Comparison of ENCODE assay signal across 8 cellular contexts in the genomic region with DNA sequence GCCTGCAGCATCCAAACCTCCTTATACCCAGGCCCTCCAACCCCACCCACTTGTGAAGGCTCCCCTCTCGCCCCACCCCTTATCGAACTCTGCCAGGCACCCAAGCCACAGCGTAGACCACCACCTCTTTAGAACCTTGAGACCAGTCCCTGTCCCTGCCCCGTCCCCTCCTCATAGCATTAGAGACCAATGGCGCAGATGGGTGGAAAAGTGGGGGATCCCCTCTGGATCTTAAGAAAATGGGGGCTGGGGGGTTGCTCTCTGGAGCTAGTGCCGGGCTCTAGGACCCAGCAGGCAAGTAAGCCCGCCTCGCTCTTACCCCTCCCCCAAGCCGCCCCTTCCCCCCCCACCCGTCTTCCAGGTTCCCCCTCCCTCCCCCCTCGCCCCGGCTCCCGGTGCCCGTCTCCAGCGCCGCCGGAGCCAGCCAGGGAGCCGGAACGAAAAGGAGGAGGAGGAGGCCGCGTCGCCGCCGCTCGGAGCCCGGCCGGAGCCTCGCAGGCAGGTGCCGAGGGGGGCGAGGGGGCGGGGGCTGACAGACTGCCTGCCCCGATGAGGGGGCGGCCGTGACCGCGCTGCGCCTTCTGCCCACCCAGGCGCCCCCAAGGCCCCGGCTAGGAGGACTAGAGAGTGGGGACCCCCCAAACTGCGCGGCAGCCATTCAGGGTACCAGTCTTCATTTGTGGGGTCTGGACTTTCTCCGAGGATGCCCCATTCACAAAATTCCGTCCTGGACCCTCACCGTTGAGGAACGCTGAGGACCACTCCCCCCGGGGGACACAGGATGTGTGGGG. TPM values are rescaled to one million over a fixed set of nuclear protein-coding genes. Genes with fewer than 3 reads are reported as not detected.
DNase-seq lines count a peak whose midpoint lies in the region; ATAC-seq, FAIRE-seq and TF ChIP-seq lines count a peak whose summit lies in the region.

A gene with protein sequence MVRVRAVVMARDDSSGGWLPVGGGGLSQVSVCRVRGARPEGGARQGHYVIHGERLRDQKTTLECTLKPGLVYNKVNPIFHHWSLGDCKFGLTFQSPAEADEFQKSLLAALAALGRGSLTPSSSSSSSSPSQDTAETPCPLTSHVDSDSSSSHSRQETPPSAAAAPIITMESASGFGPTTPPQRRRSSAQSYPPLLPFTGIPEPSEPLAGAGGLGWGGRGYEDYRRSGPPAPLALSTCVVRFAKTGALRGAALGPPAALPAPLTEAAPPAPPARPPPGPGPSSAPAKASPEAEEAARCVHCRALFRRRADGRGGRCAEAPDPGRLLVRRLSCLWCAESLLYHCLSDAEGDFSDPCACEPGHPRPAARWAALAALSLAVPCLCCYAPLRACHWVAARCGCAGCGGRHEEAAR (plus strand): TSS at position 388 of the 791 bp plus-strand sequence. CDS start 1,606 bp downstream, outside the sequence.

- BruUV-seq in A673 (replicated peaks; lab: Mats Ljungman, UMichigan): no TSS peak
- no TSS peak for BruUV-seq in HepG2 (replicated peaks; lab: Mats Ljungman, UMichigan)

- POLR2A ChIA-PET in A673 (lab: Charles Lee; ENCODE audit: low non-redundant PET) (interaction anchor here (0.6 kb wide), 3 partner anchors 12 to 431 kb away, joined by 3 to 20 read pairs (median 3); no protein-coding TSS in a partner anchor), HepG2 (lab: Yijun Ruan, JAX) (interaction anchor here (1.3 to 4.0 kb wide), 5 partner anchors 13 to 230 kb away, joined by 4 to 49 read pairs (median 5); a partner anchor contains a TSS)

- ATAC-seq in GM18867 (IDR thresholded peaks at IDR 0.05; ENCODE audit: unreplicated experiment) (peak; percentile 29), HepG2 (peak; percentile 18)

- H4K20me1 ChIP-seq in HepG2 (ENCODE audit: insufficient read depth, low read length): no peaks in the 10 kb centered on the region; the same call in 1 of the 2 replicates

- no peak for TF ChIP-seq POLR2A in HepG2 (IDR thresholded peaks at IDR 0.05; ENCODE audit: insufficient read depth in 1 of 2, low read depth in 2 of 2, low read length in 2 of 2)
- no peak for TF ChIP-seq POLR2A in thyroid gland (IDR thresholded peaks at IDR 0.05)

- in situ Hi-C loops in HepG2 (cut with HindIII; ENCODE audit: extremely low pct_ligation_motif_present, low pct_unique_long_range_greater_than_20kb): no loop called here

- H3K27me3 ChIP-seq in A673 (replicated peaks; ENCODE audit: insufficient read depth, low read depth, low read length, poor library complexity): no peaks in the 10 kb centered on the region
- no peaks in the 10 kb centered on the region for H3K27me3 ChIP-seq in NT2/D1 (ENCODE audit: insufficient read depth, insufficient read length)
- peaks cover 2 to 20% of the 10 kb centered on the region in 2 experiments; a peak in 3 of 5 replicates for H3K27me3 ChIP-seq in HepG2 (ENCODE audit: control insufficient read depth in 1 of 2, insufficient read depth in 2 of 2, low read length in 2 of 2)
- no peaks in the 10 kb centered on the region for H3K27me3 ChIP-seq in thyroid gland

- TF ChIP-seq RAD21 in HepG2 (CRISPR knock-in tag; IDR thresholded peaks at IDR 0.05): no peak

- H3K79me2 ChIP-seq in HepG2 (ENCODE audit: insufficient read depth, low read length): no peaks in the 10 kb centered on the region

- H3K27ac ChIP-seq in A673 (ENCODE audit: low read depth, low read length, poor library complexity, severe bottlenecking): peak within 1 kb of the TSS; percentile 77
- peak within 1 kb of the TSS; percentile 83 to 89 for H3K27ac ChIP-seq in coronary artery
- H3K27ac ChIP-seq in HepG2 (ENCODE audit: extremely low read length, insufficient read depth, low read length): no peak within 1 kb of the TSS
- peak within 1 kb of the TSS; percentile 68 to 84 (median 80) for H3K27ac ChIP-seq in thyroid gland

- CTCF ChIA-PET in A673 (lab: Charles Lee) (interaction anchor here (1.7 kb wide), 1 partner anchor 14 kb away, joined by 14 read pairs; a partner anchor contains a TSS), HepG2 (lab: Yijun Ruan, JAX; ENCODE audit: low intra/inter-chr PET ratio, low total read pairs) (no interaction called here)

- intact Hi-C loops in A673 (cut with micrococcal nuclease; ENCODE audit: unreplicated experiment) (no loop called here), HepG2 (cut with micrococcal nuclease; ENCODE audit: unreplicated experiment) (no loop called here), thyroid gland (cut with DNase I) (no loop called here)

- peak within 1 kb of the TSS; percentile 89 for H3K4me2 ChIP-seq in HepG2 (ENCODE audit: low read depth, low read length)

- H3K9ac ChIP-seq in NT2/D1 (ENCODE audit: insufficient read length, low read depth): peak within 1 kb of the TSS; percentile 79
- 0 out of 2 replicates have a peak within 1 kb of the TSS, but pooled peaks have one; percentile 13 for H3K9ac ChIP-seq in HepG2 (ENCODE audit: insufficient read depth, low read depth, low read length)

- WGBS in HepG2 (ENCODE audit: low lambda C conversion rate): 4% methylated on average over 15 of the region's 46 CpGs
- 1 to 2% methylated on average over 8 to 15 of the region's 46 CpGs for WGBS in thyroid gland, 2 donors

- peaks cover 6% of the 10 kb centered on the region for H3K4me1 ChIP-seq in A673 (ENCODE audit: insufficient read depth, low read length, poor library complexity, severe bottlenecking)
- peaks cover 12% of the 10 kb centered on the region for H3K4me1 ChIP-seq in NT2/D1 (ENCODE audit: insufficient read depth, insufficient read length)
- peaks cover 40% of the 10 kb centered on the region for H3K4me1 ChIP-seq in HepG2 (ENCODE audit: insufficient read depth, low read length)
- H3K4me1 ChIP-seq in thyroid gland: peaks cover 26% of the 10 kb centered on the region in 2 donors

- no peak for FAIRE-seq in HepG2 (lab: Jason Lieb, UNC)
- FAIRE-seq in GM19239 (lab: Jason Lieb, UNC): no peak

- H3K36me3 ChIP-seq in A673 (ENCODE audit: insufficient read depth, low read length, poor library complexity, severe bottlenecking) (peaks cover 13% of the 10 kb centered on the region), NT2/D1 (ENCODE audit: insufficient read depth, insufficient read length, low read length) (peaks cover 26% of the 10 kb centered on the region), HepG2 (replicated peaks in 1 of 2; ENCODE audit: control insufficient read depth in 1 of 2, insufficient read depth in 2 of 2, low read length in 2 of 2) (peaks cover 1 to 4% of the 10 kb centered on the region in 2 experiments; a peak in 3 of 5 replicates), thyroid gland (peaks cover under 1 to 3% of the 10 kb centered on the region in 2 donors)

- no peak for TF ChIP-seq CTCF in A673 (conservative IDR thresholded peaks at IDR 0.05; ENCODE audit: low read depth, low read length)
- TF ChIP-seq CTCF in coronary artery (IDR thresholded peaks at IDR 0.05): no peak
- no peak for TF ChIP-seq CTCF in HepG2 (CRISPR knock-in tag; IDR thresholded peaks at IDR 0.05)
- no peak for TF ChIP-seq CTCF in thyroid gland (IDR thresholded peaks at IDR 0.05)

- no peaks in the 10 kb centered on the region for H3K9me3 ChIP-seq in A673 (ENCODE audit: low read depth, low read length, poor library complexity, severe bottlenecking)
- no peaks in the 10 kb centered on the region for H3K9me3 ChIP-seq in NT2/D1 (ENCODE audit: insufficient read depth, low read length)
- no peaks in the 10 kb centered on the region for H3K9me3 ChIP-seq in HepG2 (ENCODE audit: low read length)
- no peaks in the 10 kb centered on the region for H3K9me3 ChIP-seq in thyroid gland

- no peak for TF ChIP-seq EP300 in HepG2 (IDR thresholded peaks at IDR 0.05; ENCODE audit: low read depth in 2 of 2, low read length in 2 of 2)
- no peak for TF ChIP-seq EP300 in HepG2 (CRISPR knock-in tag; IDR thresholded peaks at IDR 0.05; ENCODE audit: borderline replicate concordance)

- H2AFZ ChIP-seq in HepG2 (ENCODE audit: low read length): no peak within 1 kb of the TSS

- DNase-seq in A673 (ENCODE audit: low spot score) (no peak), NT2/D1 (ENCODE audit: low read depth, low spot score) (peak; percentile 33), coronary artery (ENCODE audit: low spot score) (no peak), HepG2 (ENCODE audit: low spot score) (no peak), thyroid gland (peak; percentile 71 to 82), GM19239 (ENCODE audit: insufficient read length, low spot score) (no peak), T1000 (lab: John Stamatoyannopoulos, UW) (no peak)

- H3K4me3 ChIP-seq in A673 (ENCODE audit: low read depth, low read length, poor library complexity, severe bottlenecking): peak within 1 kb of the TSS; percentile 80
- peak within 1 kb of the TSS; percentile 84 for H3K4me3 ChIP-seq in NT2/D1 (ENCODE audit: insufficient read length, low read depth)
- H3K4me3 ChIP-seq in coronary artery: peak within 1 kb of the TSS; percentile 80
- H3K4me3 ChIP-seq in HepG2 (replicated peaks in 1 of 3; ENCODE audit: insufficient read depth in 1 of 3, low read depth in 2 of 3, low read length in 3 of 3): peak within 1 kb of the TSS; percentile 46 to 71 (median 63)
- peak within 1 kb of the TSS; percentile 14 to 71 (median 16) for H3K4me3 ChIP-seq in thyroid gland (replicated peaks in 1 of 3)

TF ChIP-seq in HepG2, 621 proteins besides CTCF, POLR2A, EP300 and RAD21 (continues in another document):
- no peak for TF ChIP-seq SAFB2 (CRISPR knock-in tag; IDR thresholded peaks at IDR 0.05; ENCODE audit: borderline replicate concordance, low read depth)

RNA-seq across cellular contexts. Expression of the gene that starts here (rescaled TPM):
- total RNA-seq in A673 (2021) (6.2 and 6.8 TPM in 2 replicates), HepG2 (2016; rRNA removed; fragmentation: Illumina TruSeq; extraction: Trizol) (0.06 and 0.15 TPM in 2 replicates), thyroid gland (1 to 10 TPM in 2 of 4 donors, under 1 TPM in 2; 0.44 to 7.1 (median 0.96) TPM)
- 0.09 TPM in 1 of 2 replicates, not detected in the other for total RNA-seq in HepG2 (2016; cell fraction: cytosol; rRNA removed; fragmentation: Illumina TruSeq; extraction: Trizol; ENCODE audit: low read depth)
- 0.19 TPM in 1 of 2 replicates, not detected in the other for total RNA-seq in HepG2 (2016; cell fraction: insoluble cytoplasmic fraction; rRNA removed; fragmentation: Illumina TruSeq; extraction: Trizol)
- total RNA-seq in HepG2 (2016; cell fraction: membrane; rRNA removed; fragmentation: Illumina TruSeq; extraction: Trizol): 0.15 and 0.28 TPM in 2 replicates
- total RNA-seq in HepG2 (2016; cell fraction: nucleus; rRNA removed; fragmentation: Illumina TruSeq; extraction: Trizol): not detected in 2 replicates
- 0.17 and 0.54 TPM in 2 replicates for polyA plus RNA-seq in HepG2 (2011; rRNA removed)
- 0.04 and 0.08 TPM in 2 replicates for polyA plus RNA-seq in HepG2 (2011; cell fraction: cytosol; rRNA removed)
- 2.7 TPM in 2 replicates for polyA plus RNA-seq in HepG2 (2011; cell fraction: nucleus; rRNA removed)
- 0.03 and 0.43 TPM in 2 replicates for polyA plus RNA-seq in HepG2 (2012)
- polyA plus RNA-seq in HepG2 (2016; cell fraction: cytosol; fragmentation: Illumina TruSeq; extraction: Trizol; ENCODE audit: low read depth): 0.02 TPM in 2 replicates
- 0.10 and 0.17 TPM in 2 replicates for polyA plus RNA-seq in HepG2 (2016; cell fraction: insoluble cytoplasmic fraction; fragmentation: Illumina TruSeq; extraction: Trizol; ENCODE audit: low read depth)
- 0.13 TPM in 2 replicates for polyA plus RNA-seq in HepG2 (2016; cell fraction: membrane; fragmentation: Illumina TruSeq; extraction: Trizol; ENCODE audit: low read depth)
- 0.59 and 2.3 TPM in 2 replicates for polyA plus RNA-seq in HepG2 (2016; cell fraction: nucleus; fragmentation: Illumina TruSeq; extraction: Trizol; ENCODE audit: insufficient read depth, low read depth)
- 0.44 and 2.6 TPM in 2 replicates for polyA minus RNA-seq in HepG2 (2011; rRNA and poly(A)+ RNA removed; ENCODE audit: low replicate concordance)
- polyA minus RNA-seq in HepG2 (2011; cell fraction: cytosol; rRNA and poly(A)+ RNA removed): not detected in 2 replicates
- polyA minus RNA-seq in HepG2 (2011; cell fraction: nucleus; rRNA and poly(A)+ RNA removed): 1.5 and 1.7 TPM in 2 replicates

Comparison
In these comparisons a context has a peak if more than half of its experiments do, and no peak if none do; other contexts are left out.
1. DNase-seq: peak in NT2/D1 (single experiment) and thyroid gland (2 of 2); none in A673 (single experiment), coronary artery (single experiment), HepG2 (single experiment), GM19239 (single experiment) and T1000 (single experiment).
2. H3K4me3 ChIP-seq: peak in every context shown above with its lines; median percentile 84 in NT2/D1; 80 in A673; 80 in coronary artery; 63 in HepG2; 16 in thyroid gland.